24 cellular contexts compared by ENCODE assay signal in the genomic region with DNA sequence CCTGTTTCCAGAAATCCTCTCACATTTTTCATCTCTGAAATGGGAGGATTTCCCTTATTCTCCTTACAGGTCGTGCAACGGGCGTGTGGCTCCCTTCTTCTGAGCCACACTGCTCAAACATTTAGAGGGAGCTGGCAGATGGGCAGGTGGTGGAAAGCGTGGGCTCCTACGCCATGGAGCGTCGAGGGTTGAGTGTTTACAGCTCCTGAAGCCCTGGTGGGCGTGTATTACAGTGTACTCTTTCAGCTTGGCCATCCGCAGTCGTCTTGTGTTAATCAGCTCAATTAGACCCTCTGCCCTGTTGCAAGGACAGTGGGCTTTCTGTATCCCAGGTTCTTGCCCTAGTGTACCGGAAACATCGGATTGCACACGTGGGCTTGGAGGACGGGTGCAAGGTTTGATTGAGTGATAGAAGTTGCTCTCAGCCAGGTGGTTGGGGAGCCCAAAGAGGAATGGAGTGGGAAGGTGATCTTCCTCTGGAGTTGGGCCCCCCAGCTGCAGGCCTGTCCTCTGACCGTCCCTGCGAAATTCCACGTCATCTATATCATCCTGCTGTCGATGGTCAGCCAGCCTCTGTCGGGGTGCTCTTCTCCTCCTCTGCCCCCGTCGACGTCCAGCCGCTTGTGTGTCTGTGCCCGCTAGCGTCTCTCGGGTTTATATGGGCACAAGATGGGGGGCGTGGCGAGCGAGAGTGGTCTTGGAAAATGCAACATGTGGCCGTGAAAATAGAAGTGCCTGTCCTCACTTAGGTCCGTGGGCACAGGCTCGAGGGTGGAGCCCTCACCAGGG.
"Had no signal": no experiment of that assay in that cellular context is flagged by ENCODE, and none has a peak within 500 bp of the region (broad histone marks: within the 10 kb centered on the region; RNA-seq: fewer than 3 reads in every experiment).

No MANE protein-coding gene starts in this region.

- H3K4me3 Mint-ChIP-seq: activated CD8-positive, alpha-beta memory T cell treated with anti-CD3 and anti-CD28 coated beads, Interleukin-2, amount 10 ng/mL, durations not matched to agents 7 days and 5 days; activated naive CD8-positive, alpha-beta T cell treated with anti-CD3 and anti-CD28 coated beads, Interleukin-2, amount 50 U/mL, for 24 hours; activated T-cell treated with anti-CD3 and anti-CD28 coated beads, Interleukin-2, amount 50 U/mL, for 4 hours; T-helper 1 cell treated with Interleukin-12 subunit alpha and Interleukin-12 subunit beta and Interleukin-4 antibody, amounts not matched to agents 30 μg/mL and 1 μg/mL, for 36 hours had no signal

- FAIRE-seq: bronchial epithelial cell had no signal

- H3K4me3 ChIP-seq: ascending aorta, body of pancreas, Peyer's patch had no signal

- H3K4me1 Mint-ChIP-seq: activated CD8-positive, alpha-beta memory T cell treated with anti-CD3 and anti-CD28 coated beads, Interleukin-2, amount 10 ng/mL, durations not matched to agents 7 days and 5 days; activated naive CD8-positive, alpha-beta T cell treated with anti-CD3 and anti-CD28 coated beads, Interleukin-2, amount 50 U/mL, for 24 hours had no signal

- H3K9me3 Mint-ChIP-seq: activated naive CD8-positive, alpha-beta T cell treated with anti-CD3 and anti-CD28 coated beads, Interleukin-2, amount 50 U/mL, for 24 hours; activated T-cell treated with anti-CD3 and anti-CD28 coated beads, Interleukin-2, amount 50 U/mL, for 4 hours; T-helper 1 cell treated with Interleukin-12 subunit alpha and Interleukin-12 subunit beta and Interleukin-4 antibody, amounts not matched to agents 30 μg/mL and 1 μg/mL, for 36 hours had no signal

- H3K27ac ChIP-seq: ascending aorta, body of pancreas, KMS-11, Peyer's patch had no signal

- H3K27me3 ChIP-seq: ascending aorta, body of pancreas, Peyer's patch had no signal

- H3K36me3 ChIP-seq: ascending aorta, Peyer's patch had no signal

- ATAC-seq: activated CD8-positive, alpha-beta memory T cell treated with anti-CD3 and anti-CD28 coated beads, Interleukin-2, amount 10 ng/mL, durations not matched to agents 7 days and 5 days; activated naive CD4-positive, alpha-beta T cell treated with anti-CD3 and anti-CD28 coated beads, Interleukin-2, amount 50 U/mL, for 72 hours; activated naive CD8-positive, alpha-beta T cell treated with anti-CD3 and anti-CD28 coated beads, Interleukin-2, amount 50 U/mL, for 24 hours; activated T-cell treated with anti-CD3 and anti-CD28 coated beads, Interleukin-2, amount 50 U/mL, for 4 hours; body of pancreas had no signal

- H3K4me1 ChIP-seq: ascending aorta, body of pancreas, Peyer's patch had no signal

- H3K4me2 ChIP-seq: KMS-11 had no signal

- H3K27ac Mint-ChIP-seq: activated CD8-positive, alpha-beta memory T cell treated with anti-CD3 and anti-CD28 coated beads, Interleukin-2, amount 10 ng/mL, durations not matched to agents 7 days and 5 days; activated naive CD4-positive, alpha-beta T cell treated with anti-CD3 and anti-CD28 coated beads, Interleukin-2, amount 50 U/mL, for 72 hours; activated naive CD8-positive, alpha-beta T cell treated with anti-CD3 and anti-CD28 coated beads, Interleukin-2, amount 50 U/mL, for 24 hours; T-helper 1 cell treated with Interleukin-12 subunit alpha and Interleukin-12 subunit beta and Interleukin-4 antibody, amounts not matched to agents 30 μg/mL and 1 μg/mL, for 36 hours had no signal

- H3K36me3 Mint-ChIP-seq: activated CD8-positive, alpha-beta memory T cell treated with anti-CD3 and anti-CD28 coated beads, Interleukin-2, amount 10 ng/mL, durations not matched to agents 7 days and 5 days; activated naive CD4-positive, alpha-beta T cell treated with anti-CD3 and anti-CD28 coated beads, Interleukin-2, amount 50 U/mL, for 72 hours had no signal

- H3K9me3 ChIP-seq: ascending aorta, body of pancreas, Peyer's patch had no signal

- H3K27me3 Mint-ChIP-seq: activated CD8-positive, alpha-beta memory T cell treated with anti-CD3 and anti-CD28 coated beads, Interleukin-2, amount 10 ng/mL, durations not matched to agents 7 days and 5 days; activated naive CD8-positive, alpha-beta T cell treated with anti-CD3 and anti-CD28 coated beads, Interleukin-2, amount 50 U/mL, for 24 hours had no signal

- H3K9ac ChIP-seq: KMS-11 had no signal

- DNase-seq: activated CD4-positive, alpha-beta T cell treated with anti-CD3 and anti-CD28 coated beads for 48 hours; activated CD4-positive, alpha-beta T cell treated with anti-CD3 and anti-CD28 coated beads, Interleukin-2, amount 50 U/mL, for 4 hours; activated CD4-positive, CD25-positive, alpha-beta regulatory T cell treated with anti-CD3 and anti-CD28 coated beads, Interleukin-2, amount 50 U/mL, for 72 hours; activated CD8-positive, alpha-beta memory T cell treated with anti-CD3 and anti-CD28 coated beads, Interleukin-2, amount 10 ng/mL, durations not matched to agents 7 days and 5 days; activated effector memory CD4-positive, alpha-beta T cell treated with anti-CD3 and anti-CD28 coated beads, Interleukin-2, amount 50 U/mL, for 16 hours; activated naive CD4-positive, alpha-beta T cell treated with Interleukin-2 at 50 U/mL for 16 hours; activated naive CD8-positive, alpha-beta T cell treated with anti-CD3 and anti-CD28 coated beads, Interleukin-2, amount 50 U/mL, for 24 hours; activated T-cell treated with anti-CD3 and anti-CD28 coated beads, Interleukin-2, amount 50 U/mL, for 4 hours; amniotic stem cell; body of pancreas; central memory CD4-positive, alpha-beta T cell; NCI-H1092; NCI-H1417; NCI-H1930; NCI-H446; NCI-H524; NCI-H774; SHP77 treated with DMSO at 0.1 percent for 48 hours had no signal
